Comparison of ENCODE assay signal across 25 cellular contexts in the genomic region with DNA sequence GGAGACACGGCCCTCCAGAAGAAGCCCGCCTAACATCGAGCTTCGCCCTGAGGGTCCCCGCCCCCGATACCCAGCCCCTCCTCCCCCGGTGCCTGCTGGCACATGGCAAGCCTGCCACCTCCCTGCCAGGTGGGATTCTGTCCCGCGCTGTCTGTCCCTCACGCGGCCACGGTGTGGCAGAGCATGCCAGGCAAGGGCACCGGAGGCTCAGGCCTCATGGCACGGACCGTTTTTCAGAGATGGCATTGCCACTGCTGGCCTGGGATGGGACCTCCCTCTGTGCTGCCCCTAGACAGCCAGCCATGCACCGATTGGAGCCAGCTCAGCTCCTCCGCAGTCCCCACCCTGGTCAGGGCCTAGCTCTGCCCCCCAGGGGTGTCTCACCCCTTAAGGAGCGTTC. TPM values are rescaled to one million over a fixed set of nuclear protein-coding genes. Genes with fewer than 3 reads are reported as not detected.
DNase-seq lines count a peak whose midpoint lies in the region; ATAC-seq and TF ChIP-seq lines count a peak whose summit lies in the region.
"Had no signal": no experiment of that assay in that cellular context is flagged by ENCODE, and none has a peak within 500 bp of the region (broad histone marks: within the 10 kb centered on the region; RNA-seq: fewer than 3 reads in every experiment).

No MANE protein-coding gene starts in this region.

- 63% methylated on average over 2 of the region's 18 CpGs for WGBS in right cardiac atrium
- WGBS in ovary, 3 donors: 87% methylated on average over 8 of the region's 18 CpGs; no CpG with 5 or more reads in 2 of the 3 donors

- H4K20me1 ChIP-seq in MM.1S (ENCODE audit: insufficient read depth, low read length): no peaks in the 10 kb centered on the region
- H4K20me1 ChIP-seq: BLaER1 had no signal

- no peak overlapping the region for H3K27ac ChIP-seq in right cardiac atrium (ENCODE audit: low read length)
- no peak overlapping the region for H3K27ac ChIP-seq in ovary
- no peak overlapping the region for H3K27ac ChIP-seq in upper lobe of right lung
- H3K27ac ChIP-seq in MM.1S (ENCODE audit: low read length): no peak overlapping the region
- H3K27ac ChIP-seq: BLaER1, GM23248, HL-60, PC-9, RWPE1 had no signal

- no peak overlapping the region for H2AFZ ChIP-seq in MM.1S (ENCODE audit: low read length)
- H2AFZ ChIP-seq: GM23248, PC-9 had no signal

- H3K4me3 ChIP-seq in right cardiac atrium (ENCODE audit: low read length) (no peak overlapping the region), ovary (no peak overlapping the region), upper lobe of right lung (no peak overlapping the region), MM.1S (ENCODE audit: low read length) (no peak overlapping the region)
- H3K4me3 ChIP-seq: BLaER1, GM23248, PC-9 had no signal

- no peaks in the 10 kb centered on the region for H3K9me2 ChIP-seq in MM.1S (replicated peaks; ENCODE audit: insufficient read depth, low read length)

- TF ChIP-seq EP300 in ovary (IDR thresholded peaks at IDR 0.05): no peak

- no peaks in the 10 kb centered on the region for H3K27me3 ChIP-seq in right cardiac atrium (ENCODE audit: control insufficient read depth, insufficient read depth)
- no peaks in the 10 kb centered on the region for H3K27me3 ChIP-seq in ovary
- no peaks in the 10 kb centered on the region for H3K27me3 ChIP-seq in upper lobe of right lung
- no peaks in the 10 kb centered on the region for H3K27me3 ChIP-seq in MM.1S (replicated peaks; ENCODE audit: insufficient read depth, low read length)
- H3K27me3 ChIP-seq: BLaER1 had no signal

- no peaks in the 10 kb centered on the region for H3F3A ChIP-seq in MM.1S (ENCODE audit: insufficient read depth, low read length)

- H3K4me1 ChIP-seq in right cardiac atrium (ENCODE audit: control insufficient read depth, insufficient read depth, low read length): no peaks in the 10 kb centered on the region
- H3K4me1 ChIP-seq in ovary (ENCODE audit: insufficient read depth): no peaks in the 10 kb centered on the region
- H3K4me1 ChIP-seq in upper lobe of right lung: no peaks in the 10 kb centered on the region
- H3K4me1 ChIP-seq in MM.1S (ENCODE audit: low read length): no peaks in the 10 kb centered on the region
- H3K4me1 ChIP-seq: BLaER1 had no signal

- H3K9me3 ChIP-seq in right cardiac atrium (ENCODE audit: control insufficient read depth, low read length) (no peaks in the 10 kb centered on the region), ovary (no peaks in the 10 kb centered on the region), upper lobe of right lung (no peaks in the 10 kb centered on the region), MM.1S (replicated peaks; ENCODE audit: insufficient read depth, low read length) (no peaks in the 10 kb centered on the region)
- H3K9me3 ChIP-seq: BLaER1 had no signal

- H3K9ac ChIP-seq in MM.1S (ENCODE audit: low read length): no peak overlapping the region
- H3K9ac ChIP-seq: BLaER1, GM23248 had no signal

- DNase-seq in Right ventricle myocardium superior (peak; percentile 38), left cardiac atrium (no peak), right cardiac atrium (peak in 2 of 3 donors; percentile 57), ovary (peak in 4 of 5 donors; percentile 12 to 36 (median 18)), upper lobe of right lung (peak; percentile 21), MM.1S (no peak)
- DNase-seq in activated naive CD4-positive, alpha-beta T cell treated with Interleukin-2 at 50 U/mL for 16 hours: no peak
- DNase-seq: CD4-positive, alpha-beta T cell; COR-L47; DMS53; GM23248; H7; NCI-H1092; NCI-H1417 treated with DMSO at 0.1 percent for 48 hours; NCI-H1694 treated with DMSO at 0.1 percent for 48 hours; NCI-H2081; NCI-H2227 treated with DMSO at 0.1 percent for 48 hours; NCI-H526 treated with DMSO at 0.1 percent for 48 hours; PC-9; SIG-M5 had no signal

- no peak for TF ChIP-seq POLR2A in ovary (IDR thresholded peaks at IDR 0.05)

- TF ChIP-seq CTCF in ovary (IDR thresholded peaks at IDR 0.05): no peak
- no peak for TF ChIP-seq CTCF in upper lobe of right lung (IDR thresholded peaks at IDR 0.05)
- TF ChIP-seq CTCF in MM.1S (IDR thresholded peaks at IDR 0.05; ENCODE audit: low read length): no peak

- peak; percentile 47 for ATAC-seq in Right ventricle myocardium superior (ENCODE audit: poor library complexity)
- no peak for ATAC-seq in left cardiac atrium
- peak in 1 of 2 donors; percentile 24 for ATAC-seq in right cardiac atrium
- no peak for ATAC-seq in upper lobe of right lung

- intact Hi-C loops in Right ventricle myocardium superior (cut with DNase I) (no loop called here), left cardiac atrium (cut with DNase I) (no loop called here), right cardiac atrium (cut with DNase I) (no loop called here), ovary (cut with DNase I) (no loop called here), upper lobe of right lung (cut with DNase I) (no loop called here)

- H3K4me2 ChIP-seq in MM.1S (ENCODE audit: low read depth, low read length): no peak overlapping the region
- H3K4me2 ChIP-seq: BLaER1, PC-9 had no signal

- H3K36me3 ChIP-seq in ovary (no peaks in the 10 kb centered on the region), upper lobe of right lung (no peaks in the 10 kb centered on the region), MM.1S (replicated peaks; ENCODE audit: insufficient read depth, low read length) (no peaks in the 10 kb centered on the region)
- H3K36me3 ChIP-seq: BLaER1 had no signal

- H3K79me2 ChIP-seq in MM.1S (ENCODE audit: low read length): no peaks in the 10 kb centered on the region

RNA-seq across cellular contexts. Expression of gene MRPL23, which starts 19.4 kb away (rescaled TPM):
- total RNA-seq in Right ventricle myocardium superior: 99.3 TPM
- 10 to 100 TPM; 42.8 to 77.1 TPM for total RNA-seq in left cardiac atrium
- total RNA-seq in right cardiac atrium: 100 to 1,000 TPM in 1 of 4 donors, 10 to 100 TPM in 3; 47.1 to 102 (median 74.8) TPM
- polyA plus RNA-seq in right cardiac atrium: 108 TPM
- 100 to 1,000 TPM in 2 of 7 donors, 10 to 100 TPM in 5; 33.2 to 145 (median 86.7) TPM for total RNA-seq in ovary
- 100 to 1,000 TPM in 1 of 2 donors, 10 to 100 TPM in 1; 21.7 to 106 TPM for polyA plus RNA-seq in ovary
- 58.6 TPM for total RNA-seq in upper lobe of right lung

RNA-seq across cellular contexts. Expression of gene H19, which starts 31.1 kb away (rescaled TPM):
- 420 TPM for total RNA-seq in Right ventricle myocardium superior
- total RNA-seq in left cardiac atrium: 100 to 1,000 TPM; 390 to 610 TPM
- total RNA-seq in right cardiac atrium: 100 to 1,000 TPM; 279 to 500 (median 401) TPM
- 813 TPM for polyA plus RNA-seq in right cardiac atrium
- 1,000 to 10,000 TPM in 3 of 7 donors, 100 to 1,000 TPM in 4; 113 to 2,888 (median 765) TPM for total RNA-seq in ovary
- 100 to 1,000 TPM; 315 to 601 TPM for polyA plus RNA-seq in ovary
- 55.8 TPM for total RNA-seq in upper lobe of right lung
- total RNA-seq: CD4-positive, alpha-beta T cell had no signal
- polyA plus RNA-seq: GM23248 had no signal

RNA-seq across cellular contexts. Expression of gene TNNT3, which starts 47.0 kb away (rescaled TPM):
- total RNA-seq in Right ventricle myocardium superior: 35.7 TPM
- total RNA-seq in left cardiac atrium: 10 to 100 TPM; 11.7 to 28.5 TPM
- 10 to 100 TPM in 3 of 4 donors, 1 to 10 TPM in 1; 9.0 to 58.7 (median 34.1) TPM for total RNA-seq in right cardiac atrium
- 63.1 TPM for polyA plus RNA-seq in right cardiac atrium
- 1 to 10 TPM in 4 of 7 donors, not detected in 3; 1.4 to 5.7 (median 2.0) TPM for total RNA-seq in ovary
- polyA plus RNA-seq in ovary: 1 to 10 TPM in 1 of 2 donors, under 1 TPM in 1; 0.22 to 9.0 TPM
- 0.43 TPM for total RNA-seq in upper lobe of right lung
- total RNA-seq: GM23248, H7, NCI-H460, PC-9 had no signal
- polyA plus RNA-seq: AG04450, GM23248 had no signal

Comparison
In these comparisons a context has a peak if more than half of its experiments do, and no peak if none do; other contexts are left out.
1. DNase-seq: peak in Right ventricle myocardium superior (single experiment), right cardiac atrium (2 of 3), ovary (4 of 5) and upper lobe of right lung (single experiment); none in left cardiac atrium (single experiment), MM.1S (single experiment) and activated naive CD4-positive, alpha-beta T cell treated with Interleukin-2 at 50 U/mL for 16 hours (single experiment).